ENCODE assay signal across 9 cellular contexts in the genomic region with DNA sequence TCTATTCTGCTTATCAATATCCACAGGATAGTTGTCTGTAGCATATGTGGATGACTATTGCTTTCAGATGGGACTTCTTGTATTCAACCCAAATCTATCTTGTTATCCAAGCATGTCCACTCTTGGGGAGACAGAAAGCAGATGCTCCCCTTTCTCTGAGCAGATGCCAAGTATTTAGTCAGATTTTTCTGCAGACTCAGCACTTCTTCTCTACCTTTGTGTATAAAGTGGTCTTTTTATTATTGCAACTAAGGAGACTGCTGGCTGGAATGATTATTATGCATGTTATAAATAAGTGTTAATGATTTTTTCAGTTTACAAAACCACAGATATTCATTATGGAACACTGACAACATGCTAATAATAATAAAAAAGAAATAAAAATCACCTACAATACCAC.
"Had no signal": no experiment of that assay in that cellular context is flagged by ENCODE, and none has a peak within 500 bp of the region (broad histone marks: within the 10 kb centered on the region; RNA-seq: fewer than 3 reads in every experiment).

No MANE protein-coding gene starts in this region.

- H3K9me3 ChIP-seq: HAP-1 had no signal

- DNase-seq: H7, HFFc6, Karpas-422, KBM-7 had no signal

- H3K27ac ChIP-seq: KMS-11 had no signal

- H3K4me1 ChIP-seq: HAP-1 had no signal

- FAIRE-seq: HTR-8/SVneo had no signal

- H3K36me3 ChIP-seq: HAP-1 had no signal

- H3K4me2 ChIP-seq: GM23338, KMS-11 had no signal

- H3K4me3 ChIP-seq: GM23338, HAP-1 had no signal

- H2AFZ ChIP-seq: GM23338 had no signal

- H3K9ac ChIP-seq: KMS-11 had no signal

- ATAC-seq: GM23338, HCT116 had no signal
